Comparison of ENCODE assay signal across 8 cellular contexts in the genomic region with DNA sequence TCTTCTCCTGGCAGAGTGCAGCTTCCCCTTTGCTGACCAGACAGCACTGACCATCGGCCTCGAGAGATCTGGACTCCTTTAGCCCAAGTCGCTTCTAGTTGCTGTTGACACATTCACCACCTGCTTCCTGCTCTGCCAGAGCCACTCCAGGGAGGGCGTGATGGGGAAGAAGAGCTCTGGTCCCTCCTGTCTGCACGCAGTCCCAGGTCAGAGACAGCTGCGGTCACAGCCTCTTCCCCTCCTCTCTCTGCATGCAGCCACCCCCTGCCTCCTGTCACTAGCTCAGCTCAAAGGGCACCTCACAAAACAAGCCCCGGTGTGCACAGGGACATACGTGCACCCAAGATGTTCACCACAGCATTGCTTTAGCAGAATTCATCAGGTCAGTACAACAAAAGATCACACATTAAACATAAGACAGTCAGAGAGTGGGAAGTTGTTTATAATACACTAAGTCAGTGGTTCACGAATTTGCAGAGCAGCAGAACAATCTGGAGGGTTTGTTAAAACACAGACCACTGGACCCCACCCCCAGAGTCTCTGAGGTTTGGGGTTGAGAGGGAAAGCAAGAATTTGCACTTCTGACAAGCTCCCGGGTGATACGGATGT.
DNase-seq lines count a peak whose midpoint lies in the region.

No MANE protein-coding gene starts in this region.

- H3K4me3 Mint-ChIP-seq in activated naive CD4-positive, alpha-beta T cell treated with anti-CD3 and anti-CD28 coated beads, Interleukin-2, amount 10 ng/mL, durations not matched to agents 7 days and 5 days, result peak overlapping the region; percentile 23

- peaks cover 73% of the 10 kb centered on the region for H3K4me1 Mint-ChIP-seq in activated naive CD4-positive, alpha-beta T cell treated with anti-CD3 and anti-CD28 coated beads, Interleukin-2, amount 10 ng/mL, durations not matched to agents 7 days and 5 days

- DNase-seq in NCI-H2227 treated with DMSO at 0.1 percent for 48 hours (lab: John Stamatoyannopoulos, UW), result peak; percentile 3
- no peak for DNase-seq in NCI-H2227 (lab: John Stamatoyannopoulos, UW; ENCODE audit: unreplicated experiment)
- peak; percentile 77 for DNase-seq in NCI-H510A treated with DMSO at 0.1 percent for 48 hours (lab: John Stamatoyannopoulos, UW)
- DNase-seq in activated naive CD4-positive, alpha-beta T cell treated with anti-CD3 and anti-CD28 coated beads, Interleukin-2, amount 10 ng/mL, durations not matched to agents 7 days and 5 days, result peak; percentile 58
- DNase-seq in stimulated activated CD8-positive, alpha-beta memory T cell treated with anti-CD3 and anti-CD28 coated beads, Interleukin-2, amount 100 ng/mL, for 48 hours (ENCODE audit: low read depth in 2 of 2), result peak; percentile 30 to 45
- no peak for DNase-seq in islet precursor cell
- DNase-seq in COLO829 (ENCODE audit: low spot score), result no peak
- no peak for DNase-seq in activated CD4-positive, CD25-positive, alpha-beta regulatory T cell (lab: John Stamatoyannopoulos, UW)

- H3K27me3 Mint-ChIP-seq in activated naive CD4-positive, alpha-beta T cell treated with anti-CD3 and anti-CD28 coated beads, Interleukin-2, amount 10 ng/mL, durations not matched to agents 7 days and 5 days, result peaks cover 40% of the 10 kb centered on the region

- peaks cover 10% of the 10 kb centered on the region for H3K9me3 Mint-ChIP-seq in activated naive CD4-positive, alpha-beta T cell treated with anti-CD3 and anti-CD28 coated beads, Interleukin-2, amount 10 ng/mL, durations not matched to agents 7 days and 5 days

- H3K27ac Mint-ChIP-seq in activated naive CD4-positive, alpha-beta T cell treated with anti-CD3 and anti-CD28 coated beads, Interleukin-2, amount 10 ng/mL, durations not matched to agents 7 days and 5 days, result peak overlapping the region; percentile 80

- CTCF ChIA-PET in activated naive CD4-positive, alpha-beta T cell treated with anti-CD3 and anti-CD28 coated beads, Interleukin-2, amount 10 ng/mL, durations not matched to agents 7 days and 5 days (lab: Charles Lee), result interaction anchor here (0.9 to 5.5 kb wide), 10 partner anchors 19 to 264 kb away, joined by 3 to 57 read pairs (median 8); a partner anchor contains a TSS

- peaks cover 8% of the 10 kb centered on the region for H3K36me3 Mint-ChIP-seq in activated naive CD4-positive, alpha-beta T cell treated with anti-CD3 and anti-CD28 coated beads, Interleukin-2, amount 10 ng/mL, durations not matched to agents 7 days and 5 days

Comparison
In these comparisons a context has a peak if more than half of its experiments do, and no peak if none do; other contexts are left out.
1. DNase-seq: peak in NCI-H2227 treated with DMSO at 0.1 percent for 48 hours (single experiment), NCI-H510A treated with DMSO at 0.1 percent for 48 hours (single experiment), activated naive CD4-positive, alpha-beta T cell treated with anti-CD3 and anti-CD28 coated beads, Interleukin-2, amount 10 ng/mL, durations not matched to agents 7 days and 5 days (single experiment) and stimulated activated CD8-positive, alpha-beta memory T cell treated with anti-CD3 and anti-CD28 coated beads, Interleukin-2, amount 100 ng/mL, for 48 hours (2 of 2); none in NCI-H2227 (single experiment), islet precursor cell (single experiment), COLO829 (single experiment) and activated CD4-positive, CD25-positive, alpha-beta regulatory T cell (0 of 4).